In genomic region chr11:61293869-61294716, GRCh38 we compare ENCODE assay signal across 9 cellular contexts. TPM values are rescaled to one million over a fixed set of nuclear protein-coding genes. Genes with fewer than 3 reads are reported as not detected.
DNase-seq lines count a peak whose midpoint lies in the region; ATAC-seq and TF ChIP-seq lines count a peak whose summit lies in the region.
"Had no signal": no experiment of that assay in that cellular context is flagged by ENCODE, and none has a peak within 500 bp of the region (broad histone marks: within the 10 kb centered on the region; RNA-seq: fewer than 3 reads in every experiment).

No MANE protein-coding gene starts in this region.

- H3K9ac ChIP-seq in endodermal cell (ENCODE audit: extremely low read depth, low read length, poor library complexity, severe bottlenecking) (peak overlapping the region; percentile 47), mucosa of stomach (ENCODE audit: low read length) (peak overlapping the region; percentile 63)

- H3K4me1 Mint-ChIP-seq in endodermal cell, result peaks cover 7% of the 10 kb centered on the region

- H3K36me3 ChIP-seq in endodermal cell (ENCODE audit: control insufficient read depth, insufficient read depth, low read length) (peaks cover 19% of the 10 kb centered on the region), mucosa of stomach (ENCODE audit: control insufficient read depth, insufficient read depth, low read length) (no peaks in the 10 kb centered on the region)

- H3K27ac Mint-ChIP-seq in endodermal cell, result no peak overlapping the region

- H3K9me3 Mint-ChIP-seq in endodermal cell, result no peaks in the 10 kb centered on the region

- H3K4me3 ChIP-seq in endodermal cell (ENCODE audit: low read length) (peak overlapping the region; percentile 83), mucosa of stomach (ENCODE audit: low read length) (peak overlapping the region; percentile 50)

- H3K4me3 Mint-ChIP-seq in endodermal cell, result peak overlapping the region; percentile 63

- H3K27me3 ChIP-seq in endodermal cell (ENCODE audit: control insufficient read depth, insufficient read depth, low read length, poor library complexity, severe bottlenecking), result peaks cover 15% of the 10 kb centered on the region
- peaks cover 28% of the 10 kb centered on the region for H3K27me3 ChIP-seq in mucosa of stomach (ENCODE audit: control insufficient read depth, insufficient read depth, low read length)

- peak; percentile 41 for TF ChIP-seq CTCF in endodermal cell (conservative IDR thresholded peaks at IDR 0.05)

- ATAC-seq in GM21723 (IDR thresholded peaks at IDR 0.05; ENCODE audit: unreplicated experiment) (peak; percentile 37), HG03469 (IDR thresholded peaks at IDR 0.05; ENCODE audit: unreplicated experiment) (no peak)

- 2 to 6% methylated on average over 33 to 60 of the region's 60 CpGs for WGBS in endodermal cell (ENCODE audit: insufficient coverage in 1 of 2, insufficient read length in 1 of 2), 2 experiments

- DNase-seq in GDM1 (lab: John Stamatoyannopoulos, UW) (peak; percentile 4), KBM-7 (peak; percentile 75), endodermal cell (peak; percentile 74)
- peak; percentile 42 for DNase-seq in activated CD4-positive, CD25-positive, alpha-beta regulatory T cell treated with anti-CD3 and anti-CD28 coated beads, Interleukin-2, amount 50 U/mL, for 72 hours
- peak; percentile 18 for DNase-seq in stimulated activated naive CD4-positive, alpha-beta T cell treated with Interleukin-2 at 50 U/mL for 16 hours (lab: John Stamatoyannopoulos, UW)

- H3K4me1 ChIP-seq in endodermal cell (ENCODE audit: control insufficient read depth, insufficient read depth, low read length) (no peaks in the 10 kb centered on the region), mucosa of stomach (ENCODE audit: control insufficient read depth, insufficient read depth, low read length) (peaks cover 17% of the 10 kb centered on the region)

- H3K9me3 ChIP-seq in endodermal cell (ENCODE audit: control insufficient read depth, low read length), result no peaks in the 10 kb centered on the region
- H3K9me3 ChIP-seq in mucosa of stomach (ENCODE audit: control insufficient read depth, low read length), result no peaks in the 10 kb centered on the region

- peaks cover 23% of the 10 kb centered on the region for H3K27me3 Mint-ChIP-seq in endodermal cell (ENCODE audit: insufficient read depth)

- H3K27ac ChIP-seq in endodermal cell (ENCODE audit: low read depth, low read length), result no peak overlapping the region

- H3K36me3 Mint-ChIP-seq in endodermal cell (ENCODE audit: low read depth), result peaks cover 19% of the 10 kb centered on the region

- in situ Hi-C loops in KBM-7 (cut with MboI; ENCODE audit: low pct_unique_long_range_greater_than_20kb, low sequenced_read_pairs), result no loop called here

RNA-seq across cellular contexts. Expression of gene VWCE, which starts 1.0 kb away (rescaled TPM):
- 10 to 100 TPM in 1 of 2 donors, 1 to 10 TPM in 1; 7.2 to 13.3 TPM for total RNA-seq in endodermal cell
- 10.2 TPM for polyA plus RNA-seq in endodermal cell (2013, experiment 1 of 2)
- polyA plus RNA-seq in endodermal cell (2013, experiment 2 of 2), result 8.3 TPM

RNA-seq across cellular contexts. Expression of gene DDB1, which starts 38.8 kb away (rescaled TPM):
- 100 to 1,000 TPM; 244 to 251 TPM for total RNA-seq in endodermal cell
- polyA plus RNA-seq in endodermal cell (2013, experiment 1 of 2), result 177 TPM
- polyA plus RNA-seq in endodermal cell (2013, experiment 2 of 2), result 161 TPM

RNA-seq across cellular contexts. Expression of gene TKFC, which starts 38.9 kb away (rescaled TPM):
- 100 to 1,000 TPM in 1 of 2 donors, 10 to 100 TPM in 1; 93.7 to 116 TPM for total RNA-seq in endodermal cell
- polyA plus RNA-seq in endodermal cell (2013, experiment 1 of 2), result 54.4 TPM
- 47.1 TPM for polyA plus RNA-seq in endodermal cell (2013, experiment 2 of 2)

RNA-seq across cellular contexts. Expression of gene PGA5, which starts 53.1 kb away (rescaled TPM):
- under 1 TPM; 0.75 to 0.93 TPM for total RNA-seq in endodermal cell
- polyA plus RNA-seq in endodermal cell (2013, experiment 1 of 2), result 0.25 TPM
- polyA plus RNA-seq in endodermal cell (2013, experiment 2 of 2), result 0.54 TPM
- total RNA-seq: glomerular endothelial cell had no signal

Comparison
In these comparisons a context has a peak if more than half of its experiments do, and no peak if none do; other contexts are left out.
1. DNase-seq: peak in every context shown above with its lines; median percentile 75 in KBM-7; 74 in endodermal cell; 42 in activated CD4-positive, CD25-positive, alpha-beta regulatory T cell treated with anti-CD3 and anti-CD28 coated beads, Interleukin-2, amount 50 U/mL, for 72 hours; 18 in stimulated activated naive CD4-positive, alpha-beta T cell treated with Interleukin-2 at 50 U/mL for 16 hours; 4 in GDM1.